ENCODE assay signal across 23 cellular contexts in the genomic region with DNA sequence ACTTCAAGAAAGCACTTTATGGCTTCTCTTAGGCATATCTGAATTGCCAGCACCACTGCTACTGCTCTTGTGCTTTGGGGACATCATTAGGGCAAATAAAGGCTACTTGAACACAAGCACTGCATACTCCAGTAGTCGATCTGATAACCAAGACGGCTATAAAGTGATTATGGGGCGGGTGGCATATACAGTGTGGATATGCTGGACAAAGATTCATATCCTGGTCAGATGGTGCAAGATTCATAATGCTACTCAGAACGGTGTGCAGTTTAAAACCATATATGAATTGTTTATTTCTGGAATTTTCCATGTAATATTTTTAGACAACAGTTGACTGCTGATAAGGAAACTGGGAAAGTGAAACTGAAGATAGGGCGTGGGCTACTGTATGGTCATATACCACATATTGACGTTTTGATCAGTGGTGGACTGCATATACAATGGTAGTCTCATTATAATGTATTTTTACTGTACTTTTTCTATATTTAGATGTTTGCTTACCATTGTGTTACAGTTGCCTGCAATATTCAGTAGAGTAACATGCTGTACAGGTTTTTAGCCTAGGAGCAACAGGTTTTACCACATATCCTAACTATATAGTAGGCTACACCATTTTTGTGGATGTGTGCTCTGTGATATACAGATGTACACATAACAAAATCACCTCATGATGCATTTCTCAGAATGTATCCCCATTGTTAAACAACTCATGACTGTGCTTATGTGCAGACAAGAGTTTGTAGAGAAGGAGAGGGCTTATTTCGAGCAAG. TPM values are rescaled to one million over a fixed set of nuclear protein-coding genes. Genes with fewer than 3 reads are reported as not detected.
DNase-seq lines count a peak whose midpoint lies in the region; ATAC-seq and TF ChIP-seq lines count a peak whose summit lies in the region.
"Had no signal": no experiment of that assay in that cellular context is flagged by ENCODE, and none has a peak within 500 bp of the region (broad histone marks: within the 10 kb centered on the region; RNA-seq: fewer than 3 reads in every experiment).

No MANE protein-coding gene starts in this region.

- H3K9me3 ChIP-seq in CD4-positive, alpha-beta memory T cell (ENCODE audit: control insufficient read depth in 1 of 2, low read length in 2 of 2), result no peaks in the 10 kb centered on the region
- no peaks in the 10 kb centered on the region for H3K9me3 ChIP-seq in IMR-90 (ENCODE audit: control insufficient read depth, insufficient read depth, low read length)
- H3K9me3 ChIP-seq: body of pancreas, Caco-2, left ventricle myocardium inferior, thoracic aorta had no signal

- TF ChIP-seq POLR2A in IMR-90 (IDR thresholded peaks at IDR 0.05; ENCODE audit: low read depth, low read length), result no peak

- H2AFZ ChIP-seq in IMR-90 (replicated peaks; ENCODE audit: low read length, poor library complexity), result peak overlapping the region; percentile 45

- no peak overlapping the region for H3K56ac ChIP-seq in IMR-90 (ENCODE audit: extremely low read depth, insufficient read depth, low read length)

- BruUV-seq in IMR-90 (replicated peaks; lab: Mats Ljungman, UMichigan), result no TSS peak

- dilution Hi-C loops in IMR-90 (cut with HindIII; ENCODE audit: low sequenced_read_pairs, unreplicated experiment), result no loop called here

- no peaks in the 10 kb centered on the region for H3K27me3 Mint-ChIP-seq in CD4-positive, alpha-beta memory T cell
- H3K27me3 Mint-ChIP-seq: naive B cell, progenitor cell of endocrine pancreas had no signal

- peak overlapping the region; percentile 68; the same call in 1 of the 2 replicates for H3K23ac ChIP-seq in IMR-90 (ENCODE audit: low read depth, low read length)

- H2BK120ac ChIP-seq in IMR-90 (ENCODE audit: low read depth, low read length), result peak overlapping the region; percentile 18; the same call in 1 of the 2 replicates

- H3K27ac ChIP-seq in CD4-positive, alpha-beta memory T cell (ENCODE audit: low read depth, low read length), result no peak overlapping the region
- H3K27ac ChIP-seq in IMR-90 (ENCODE audit: insufficient read depth, low read length) (no peak overlapping the region), caudate nucleus (ENCODE audit: low read depth, low read length) (peak overlapping the region; percentile 96)
- H3K27ac ChIP-seq: body of pancreas, left ventricle myocardium inferior, thoracic aorta had no signal

- CTCF ChIA-PET in CD4-positive, alpha-beta memory T cell (lab: Charles Lee; ENCODE audit: partially characterized antibody), result interaction anchor here (0.9 to 1.6 kb wide), 2 partner anchors 8 to 12 kb away, joined by 3 read pairs; no protein-coding TSS in a partner anchor
- CTCF ChIA-PET in IMR-90 (lab: Yijun Ruan, JAX), result no interaction called here

- peak overlapping the region; percentile 92; the same call in 1 of the 2 replicates for H4K5ac ChIP-seq in IMR-90 (ENCODE audit: low read depth, low read length)

- no peak overlapping the region for H2AK5ac ChIP-seq in IMR-90 (ENCODE audit: low read depth, low read length)

- H3K27me3 ChIP-seq in CD4-positive, alpha-beta memory T cell (ENCODE audit: insufficient read depth, low read length), result no peaks in the 10 kb centered on the region
- no peaks in the 10 kb centered on the region for H3K27me3 ChIP-seq in IMR-90 (ENCODE audit: control insufficient read depth, insufficient read depth, low read length)
- H3K27me3 ChIP-seq: body of pancreas had no signal

- POLR2A ChIA-PET in CD4-positive, alpha-beta memory T cell (lab: Charles Lee; ENCODE audit: partially characterized antibody), result no interaction called here
- POLR2A ChIA-PET in IMR-90 (lab: Charles Lee; ENCODE audit: unreplicated experiment), result no interaction called here

- H3K4me1 Mint-ChIP-seq in CD4-positive, alpha-beta memory T cell, result peaks cover 6 to 13% (median 9%) of the 10 kb centered on the region in 4 donors
- H3K4me1 Mint-ChIP-seq: naive B cell had no signal

- peaks cover 38 to 68% of the 10 kb centered on the region in 2 experiments for H3K79me1 ChIP-seq in IMR-90 (ENCODE audit: low read depth in 1 of 2, low read length in 2 of 2)

- no peaks in the 10 kb centered on the region for H3K36me3 ChIP-seq in CD4-positive, alpha-beta memory T cell (ENCODE audit: insufficient read depth, low read length)
- peaks cover 8% of the 10 kb centered on the region for H3K36me3 ChIP-seq in IMR-90 (ENCODE audit: control insufficient read depth, insufficient read depth, low read length)
- H3K36me3 ChIP-seq: left ventricle myocardium inferior, thoracic aorta had no signal

- H2BK15ac ChIP-seq in IMR-90 (ENCODE audit: low read depth, low read length), result no peak overlapping the region

- H3K4ac ChIP-seq in IMR-90 (ENCODE audit: low read depth, low read length), result peak overlapping the region; percentile 28; the same call in 1 of the 2 replicates

- peak overlapping the region in 2 of 7 donors; percentile 28 to 59 for H3K27ac Mint-ChIP-seq in CD4-positive, alpha-beta memory T cell
- H3K27ac Mint-ChIP-seq: naive B cell, progenitor cell of endocrine pancreas had no signal

- ATAC-seq in IMR-90 (ENCODE audit: low read depth), result no peak
- peak; percentile 85 for ATAC-seq in left colon
- ATAC-seq in GM21723 (IDR thresholded peaks at IDR 0.05; ENCODE audit: unreplicated experiment), result no peak
- no peak for ATAC-seq in GM21423 (IDR thresholded peaks at IDR 0.05; ENCODE audit: unreplicated experiment)
- ATAC-seq: activated naive CD4-positive, alpha-beta T cell treated with anti-CD3 and anti-CD28 coated beads, Interleukin-2, amount 50 U/mL, for 72 hours; body of pancreas had no signal

- TF ChIP-seq RAD21 in IMR-90 (IDR thresholded peaks at IDR 0.05; ENCODE audit: low read length), result no peak

- H3K4me3 ChIP-seq in CD4-positive, alpha-beta memory T cell (ENCODE audit: low read length in 2 of 2), result no peak overlapping the region
- H3K4me3 ChIP-seq in IMR-90 (ENCODE audit: insufficient read depth, low read depth, low read length), result no peak overlapping the region
- H3K4me3 ChIP-seq: body of pancreas, left ventricle myocardium inferior, smooth muscle cell, thoracic aorta had no signal

- H4K91ac ChIP-seq in IMR-90 (ENCODE audit: insufficient read depth, low read depth, low read length), result 0 out of 2 replicates have a peak overlapping the region, but pooled peaks have one; percentile 19

- TF ChIP-seq CTCF in IMR-90 (conservative IDR thresholded peaks at IDR 0.05; ENCODE audit: low read depth, low read length), result no peak

- H3K9me1 ChIP-seq in IMR-90 (ENCODE audit: insufficient read depth, low read length), result peaks cover 12% of the 10 kb centered on the region; the same call in 1 of the 2 replicates

- intact Hi-C loops in CD4-positive, alpha-beta memory T cell (cut with micrococcal nuclease), result no loop called here
- intact Hi-C loops in IMR-90 (cut with micrococcal nuclease), result no loop called here
- intact Hi-C loops in left colon (cut with DNase I, micrococcal nuclease), result no loop called here

- H3K9me3 Mint-ChIP-seq in CD4-positive, alpha-beta memory T cell, result no peaks in the 10 kb centered on the region
- H3K9me3 Mint-ChIP-seq: activated naive CD4-positive, alpha-beta T cell treated with anti-CD3 and anti-CD28 coated beads, Interleukin-2, amount 50 U/mL, for 72 hours; naive B cell had no signal

- H3K14ac ChIP-seq in IMR-90 (replicated peaks; ENCODE audit: low read depth, low read length), result peak overlapping the region; percentile 52; the same call in 1 of the 2 replicates

- in situ Hi-C loops in IMR-90 (cut with MboI; ENCODE audit: low sequenced_read_pairs), result no loop called here

- H3K4me2 ChIP-seq in IMR-90 (ENCODE audit: low read depth, low read length), result peak overlapping the region; percentile 78
- H3K4me2 ChIP-seq: smooth muscle cell had no signal

- H4K8ac ChIP-seq in IMR-90 (ENCODE audit: low read depth in 2 of 2, low read length in 2 of 2), result peak overlapping the region in 1 of 2 experiments; percentile 82; a peak in 3 of 4 replicates

- no peak overlapping the region for H2BK20ac ChIP-seq in IMR-90 (ENCODE audit: low read depth, low read length)

- WGBS in IMR-90 (ENCODE audit: extremely low coverage in 2 of 2, insufficient read length in 1 of 2), 2 experiments, result 100% methylated on average over 1 of the region's 7 CpGs; no CpG with 5 or more reads in 1 of the 2 experiments

- peaks cover 8% of the 10 kb centered on the region; the same call in 1 of the 2 replicates for H4K20me1 ChIP-seq in IMR-90 (ENCODE audit: insufficient read depth, low read length)

- no peaks in the 10 kb centered on the region for H3K36me3 Mint-ChIP-seq in CD4-positive, alpha-beta memory T cell
- H3K36me3 Mint-ChIP-seq: naive B cell had no signal

- peaks cover 13% of the 10 kb centered on the region for H3K4me1 ChIP-seq in CD4-positive, alpha-beta memory T cell (ENCODE audit: insufficient read depth, low read length)
- peaks cover 5% of the 10 kb centered on the region for H3K4me1 ChIP-seq in IMR-90 (ENCODE audit: control insufficient read depth, insufficient read depth, low read length)
- H3K4me1 ChIP-seq: body of pancreas, Caco-2, left ventricle myocardium inferior had no signal

- H3K4me3 Mint-ChIP-seq in CD4-positive, alpha-beta memory T cell, result peak overlapping the region in 6 of 8 donors; percentile 7 to 59 (median 22)
- H3K4me3 Mint-ChIP-seq: naive B cell had no signal

- no peak for DNase-seq in CD4-positive, alpha-beta memory T cell
- DNase-seq in IMR-90, result no peak
- DNase-seq in caudate nucleus (lab: John Stamatoyannopoulos, UW), result no peak
- no peak for DNase-seq in left colon
- DNase-seq in NCI-H524 treated with DMSO at 0.1 percent for 48 hours (lab: John Stamatoyannopoulos, UW), result no peak
- no peak for DNase-seq in hypothalamus (lab: John Stamatoyannopoulos, UW)
- DNase-seq: activated CD4-positive, alpha-beta T cell treated with anti-CD3 and anti-CD28 coated beads for 4 hours; activated T-cell treated with anti-CD3 and anti-CD28 coated beads for 4 hours; body of pancreas; Caco-2; effector CD4-positive, alpha-beta T cell; left ventricle myocardium inferior; naive B cell; NCI-H187 treated with DMSO at 0.1 percent for 48 hours; NK-92 treated with Interleukin-12 subunit alpha and Interleukin-12 subunit beta, amount 100 ng/mL, for 24 hours; Right ventricle myocardium superior; T-helper 9 cell had no signal

- no peak overlapping the region for H3K9ac ChIP-seq in IMR-90 (ENCODE audit: low read depth, low read length)

- peak overlapping the region; percentile 50; the same call in 1 of the 2 replicates for H3K18ac ChIP-seq in IMR-90 (ENCODE audit: low read depth, low read length)

- peak overlapping the region; percentile 41 for H2BK5ac ChIP-seq in IMR-90 (ENCODE audit: low read depth, low read length, poor library complexity, severe bottlenecking)

- no peak overlapping the region for H2AK9ac ChIP-seq in IMR-90 (replicated peaks; ENCODE audit: low read depth, low read length, poor library complexity)

TF ChIP-seq in IMR-90, 13 proteins besides CTCF, POLR2A, EP300 and RAD21 (continues in another document):
- TF ChIP-seq CHD1 (IDR thresholded peaks at IDR 0.05; ENCODE audit: low read depth, low read length) (no peak), MXI1 (IDR thresholded peaks at IDR 0.05; ENCODE audit: borderline replicate concordance, low read depth, low read length) (no peak)

RNA-seq across cellular contexts. Expression of a gene that starts 15.2 kb away (rescaled TPM):
- total RNA-seq in CD4-positive, alpha-beta memory T cell, result under 1 TPM in 1 of 2 experiments, not detected in 1; 0.23 TPM
- polyA plus RNA-seq in CD4-positive, alpha-beta memory T cell, result not detected
- total RNA-seq in IMR-90 (2012; rRNA removed) (209 and 276 TPM in 2 replicates), left colon (10 to 100 TPM in 1 of 2 donors, 1 to 10 TPM in 1; 3.9 to 13.7 TPM)
- 50.9 and 60.5 TPM in 2 replicates for polyA plus RNA-seq in IMR-90 (2012; rRNA removed)
- 4.1 and 7.7 TPM in 2 replicates for polyA plus RNA-seq in IMR-90 (2012; cell fraction: cytosol; rRNA removed)
- polyA plus RNA-seq in IMR-90 (2012; cell fraction: nucleus; rRNA removed; ENCODE audit: low replicate concordance), result 16.9 and 102 TPM in 2 replicates

Comparison
In these comparisons a context has a peak if more than half of its experiments do, and no peak if none do; other contexts are left out.
1. RNA of a gene that starts 15.2 kb away (total RNA-seq): 209 to 276 TPM in IMR-90; 3.9 to 13.7 TPM in left colon and 0.23 TPM in CD4-positive, alpha-beta memory T cell; every median in the first group is over 10 times any median in the second.